ENCODE assay signal across 1 cellular context in genomic region chr11:46676436-46677158, GRCh38.
TF ChIP-seq lines count a peak whose summit lies in the region.

No MANE protein-coding gene starts in this region.

TF ChIP-seq in SK-N-SH treated with all-trans-retinoic acid at 6 μM for 48 hours, 23 proteins besides CTCF, POLR2A, EP300 and RAD21 (continued from another document):
- TF ChIP-seq, protein P1, sequence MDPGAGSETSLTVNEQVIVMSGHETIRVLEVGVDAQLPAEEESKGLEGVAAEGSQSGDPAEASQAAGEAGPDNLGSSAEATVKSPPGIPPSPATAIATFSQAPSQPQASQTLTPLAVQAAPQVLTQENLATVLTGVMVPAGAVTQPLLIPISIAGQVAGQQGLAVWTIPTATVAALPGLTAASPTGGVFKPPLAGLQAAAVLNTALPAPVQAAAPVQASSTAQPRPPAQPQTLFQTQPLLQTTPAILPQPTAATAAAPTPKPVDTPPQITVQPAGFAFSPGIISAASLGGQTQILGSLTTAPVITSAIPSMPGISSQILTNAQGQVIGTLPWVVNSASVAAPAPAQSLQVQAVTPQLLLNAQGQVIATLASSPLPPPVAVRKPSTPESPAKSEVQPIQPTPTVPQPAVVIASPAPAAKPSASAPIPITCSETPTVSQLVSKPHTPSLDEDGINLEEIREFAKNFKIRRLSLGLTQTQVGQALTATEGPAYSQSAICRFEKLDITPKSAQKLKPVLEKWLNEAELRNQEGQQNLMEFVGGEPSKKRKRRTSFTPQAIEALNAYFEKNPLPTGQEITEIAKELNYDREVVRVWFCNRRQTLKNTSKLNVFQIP (CRISPR knock-in tag; IDR thresholded peaks at IDR 0.05; ENCODE audit: borderline replicate concordance, low read depth), result no peak
- no peak for TF ChIP-seq PATZ1 (CRISPR knock-in tag; IDR thresholded peaks at IDR 0.05; ENCODE audit: borderline replicate concordance)
